Comparison of ENCODE assay signal across 9 cellular contexts in the genomic region with DNA sequence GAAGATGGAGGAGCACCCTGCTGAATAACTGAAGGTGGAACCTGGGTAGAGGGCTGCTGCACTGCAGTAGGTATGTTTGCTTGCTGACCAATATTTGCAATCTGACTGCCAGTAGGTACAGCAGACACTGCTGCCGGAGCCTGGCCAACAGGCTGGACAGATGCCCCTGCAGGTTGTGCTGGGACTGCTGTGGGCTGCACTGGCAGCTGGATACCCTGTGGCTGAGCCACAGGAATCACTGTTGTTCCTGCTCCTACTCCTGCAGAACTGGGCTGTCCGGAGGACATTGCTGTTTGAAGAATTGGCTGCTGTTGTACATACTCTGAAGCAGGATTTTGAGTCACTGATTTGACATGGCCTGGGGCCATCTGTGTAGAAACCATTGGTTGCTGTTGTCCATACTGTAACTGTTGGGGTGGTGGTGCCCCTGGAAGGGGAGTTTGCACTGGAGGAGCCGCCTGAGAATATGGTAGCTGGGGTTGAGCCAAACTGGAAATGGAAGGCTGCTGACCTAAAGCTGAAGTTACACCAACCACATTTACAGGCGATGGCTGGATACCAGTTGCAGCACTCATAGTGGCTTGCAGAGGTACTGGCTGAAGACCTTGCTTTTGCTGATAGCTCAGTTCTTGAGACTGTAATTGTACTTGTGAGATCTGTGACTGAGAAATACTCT. TPM values are rescaled to one million over a fixed set of nuclear protein-coding genes. Genes with fewer than 3 reads are reported as not detected.
DNase-seq lines count a peak whose midpoint lies in the region; ATAC-seq and TF ChIP-seq lines count a peak whose summit lies in the region.
"Had no signal": no experiment of that assay in that cellular context is flagged by ENCODE, and none has a peak within 500 bp of the region (broad histone marks: within the 10 kb centered on the region; RNA-seq: fewer than 3 reads in every experiment).

No MANE protein-coding gene starts in this region.

- H3K27me3 Mint-ChIP-seq in activated CD8-positive, alpha-beta T cell treated with anti-CD3 and anti-CD28 coated beads for 36 hours = no peaks in the 10 kb centered on the region

- POLR2A ChIA-PET in activated CD8-positive, alpha-beta T cell treated with anti-CD3 and anti-CD28 coated beads for 36 hours (lab: Charles Lee) = no interaction called here

- H3K27ac Mint-ChIP-seq in activated CD8-positive, alpha-beta T cell treated with anti-CD3 and anti-CD28 coated beads for 36 hours = no peak overlapping the region

- peaks cover 5% of the 10 kb centered on the region for H3K36me3 Mint-ChIP-seq in activated CD8-positive, alpha-beta T cell treated with anti-CD3 and anti-CD28 coated beads for 36 hours (ENCODE audit: low read depth)

- TF ChIP-seq CTCF in activated CD8-positive, alpha-beta T cell treated with anti-CD3 and anti-CD28 coated beads for 36 hours (IDR thresholded peaks at IDR 0.05) = no peak

- ATAC-seq in activated CD8-positive, alpha-beta T cell treated with anti-CD3 and anti-CD28 coated beads for 36 hours = no peak
- no peak for ATAC-seq in HG03280 (IDR thresholded peaks at IDR 0.05; ENCODE audit: unreplicated experiment)
- ATAC-seq in GM18858 (IDR thresholded peaks at IDR 0.05; ENCODE audit: unreplicated experiment) = no peak
- ATAC-seq in HG02678 (IDR thresholded peaks at IDR 0.05; ENCODE audit: unreplicated experiment) = no peak
- ATAC-seq: pancreas had no signal

- H3K4me1 Mint-ChIP-seq in activated CD8-positive, alpha-beta T cell treated with anti-CD3 and anti-CD28 coated beads for 36 hours (ENCODE audit: low read depth) = peaks cover 52% of the 10 kb centered on the region

- no peak overlapping the region for H3K4me3 Mint-ChIP-seq in activated CD8-positive, alpha-beta T cell treated with anti-CD3 and anti-CD28 coated beads for 36 hours

- DNase-seq in CD1c-positive myeloid dendritic cell (ENCODE audit: extremely low spot score) (peak; percentile 9), H4 (ENCODE audit: low spot score) (peak; percentile 63), iris pigment epithelial cell (ENCODE audit: low read depth) (peak; percentile 72), cortex of kidney (lab: John Stamatoyannopoulos, UW) (no peak)
- DNase-seq in activated CD8-positive, alpha-beta T cell treated with anti-CD3 and anti-CD28 coated beads for 36 hours = peak; percentile 32

- intact Hi-C loops in activated CD8-positive, alpha-beta T cell treated with anti-CD3 and anti-CD28 coated beads for 36 hours (cut with micrococcal nuclease) = no loop called here

- no peaks in the 10 kb centered on the region for H3K9me3 Mint-ChIP-seq in activated CD8-positive, alpha-beta T cell treated with anti-CD3 and anti-CD28 coated beads for 36 hours

- CTCF ChIA-PET in activated CD8-positive, alpha-beta T cell treated with anti-CD3 and anti-CD28 coated beads for 36 hours (lab: Charles Lee) = interaction anchor here (0.6 to 4.4 kb wide), 10 partner anchors 9 to 348 kb away, joined by 3 to 22 read pairs (median 4); no protein-coding TSS in a partner anchor

RNA-seq across cellular contexts. Expression of a gene that starts 2.2 kb away (rescaled TPM):
- total RNA-seq in H4 (2014; rRNA removed; shearing (Covaris generic)) = 30.1 and 35.9 TPM in 2 replicates
- total RNA-seq in activated CD8-positive, alpha-beta T cell treated with anti-CD3 and anti-CD28 coated beads for 36 hours = 1 to 10 TPM; 7.6 to 9.6 TPM
